8 cellular contexts compared by ENCODE assay signal in genomic region chr13:26254583-26255102, GRCh38. TPM values are rescaled to one million over a fixed set of nuclear protein-coding genes. Genes with fewer than 3 reads are reported as not detected.
DNase-seq lines count a peak whose midpoint lies in the region; ATAC-seq and TF ChIP-seq lines count a peak whose summit lies in the region.

No MANE protein-coding gene starts in this region.

- no peak for TF ChIP-seq POLR2A in lower leg skin (IDR thresholded peaks at IDR 0.05)

- H3K36me3 Mint-ChIP-seq in activated CD4-positive, alpha-beta T cell treated with anti-CD3 and anti-CD28 coated beads, Interleukin-2, amount 10 ng/mL, durations not matched to agents 24 days and 14 days (ENCODE audit: low read depth): peaks cover 3% of the 10 kb centered on the region
- H3K36me3 Mint-ChIP-seq in dendritic cell treated with granulocyte-macrophage colony-stimulating factor and Interleukin-4, amounts not matched to agents 40 ng/mL and 50 ng/mL, for 4 days (ENCODE audit: low read depth): peaks cover 7% of the 10 kb centered on the region

- H3K27me3 Mint-ChIP-seq in activated CD4-positive, alpha-beta T cell treated with anti-CD3 and anti-CD28 coated beads, Interleukin-2, amount 10 ng/mL, durations not matched to agents 24 days and 14 days: no peaks in the 10 kb centered on the region
- H3K27me3 Mint-ChIP-seq in dendritic cell treated with granulocyte-macrophage colony-stimulating factor and Interleukin-4, amounts not matched to agents 40 ng/mL and 50 ng/mL, for 4 days: no peaks in the 10 kb centered on the region

- ATAC-seq in HG02623 (IDR thresholded peaks at IDR 0.05; ENCODE audit: unreplicated experiment): peak; percentile 27

- peak overlapping the region; percentile 85 for H3K4me3 Mint-ChIP-seq in activated CD4-positive, alpha-beta T cell treated with anti-CD3 and anti-CD28 coated beads, Interleukin-2, amount 10 ng/mL, durations not matched to agents 24 days and 14 days
- peak overlapping the region; percentile 86 for H3K4me3 Mint-ChIP-seq in dendritic cell treated with granulocyte-macrophage colony-stimulating factor and Interleukin-4, amounts not matched to agents 40 ng/mL and 50 ng/mL, for 4 days

- DNase-seq in DMS 273 (lab: John Stamatoyannopoulos, UW; ENCODE audit: unreplicated experiment) (peak; percentile 56), DMS 273 treated with DMSO at 0.1 percent for 48 hours (lab: John Stamatoyannopoulos, UW) (no peak), NCI-H128 (lab: John Stamatoyannopoulos, UW; ENCODE audit: unreplicated experiment) (peak; percentile 42), lower leg skin (ENCODE audit: low spot score in 2 of 2) (peak; percentile 17 to 89)
- DNase-seq in activated CD4-positive, alpha-beta T cell treated with anti-CD3 and anti-CD28 coated beads, Interleukin-2, amount 10 ng/mL, durations not matched to agents 24 days and 14 days: peak; percentile 89
- DNase-seq in stimulated activated CD4-positive, alpha-beta T cell treated with anti-CD3 and anti-CD28 coated beads, Interleukin-4, amount 100 ng/mL, for 48 hours (ENCODE audit: low read depth in 2 of 2): peak; percentile 26 to 38

- peak overlapping the region; percentile 69 for H3K27ac Mint-ChIP-seq in activated CD4-positive, alpha-beta T cell treated with anti-CD3 and anti-CD28 coated beads, Interleukin-2, amount 10 ng/mL, durations not matched to agents 24 days and 14 days
- H3K27ac Mint-ChIP-seq in dendritic cell treated with granulocyte-macrophage colony-stimulating factor and Interleukin-4, amounts not matched to agents 40 ng/mL and 50 ng/mL, for 4 days: peak overlapping the region; percentile 93

- H3K4me1 Mint-ChIP-seq in activated CD4-positive, alpha-beta T cell treated with anti-CD3 and anti-CD28 coated beads, Interleukin-2, amount 10 ng/mL, durations not matched to agents 24 days and 14 days: peaks cover 24% of the 10 kb centered on the region
- peaks cover 19% of the 10 kb centered on the region for H3K4me1 Mint-ChIP-seq in dendritic cell treated with granulocyte-macrophage colony-stimulating factor and Interleukin-4, amounts not matched to agents 40 ng/mL and 50 ng/mL, for 4 days (ENCODE audit: low read depth)

- TF ChIP-seq CTCF in lower leg skin (IDR thresholded peaks at IDR 0.05): no peak

- H3K9me3 Mint-ChIP-seq in activated CD4-positive, alpha-beta T cell treated with anti-CD3 and anti-CD28 coated beads, Interleukin-2, amount 10 ng/mL, durations not matched to agents 24 days and 14 days: no peaks in the 10 kb centered on the region
- H3K9me3 Mint-ChIP-seq in dendritic cell treated with granulocyte-macrophage colony-stimulating factor and Interleukin-4, amounts not matched to agents 40 ng/mL and 50 ng/mL, for 4 days: no peaks in the 10 kb centered on the region

- 0% methylated on average over 29 to 33 of the region's 35 CpGs for WGBS in lower leg skin, 2 donors

- intact Hi-C loops in activated CD4-positive, alpha-beta T cell treated with anti-CD3 and anti-CD28 coated beads, Interleukin-2, amount 10 ng/mL, durations not matched to agents 24 days and 14 days (cut with micrococcal nuclease): no loop called here
- intact Hi-C loops in dendritic cell treated with granulocyte-macrophage colony-stimulating factor and Interleukin-4, amounts not matched to agents 40 ng/mL and 50 ng/mL, for 4 days (cut with micrococcal nuclease): loop anchor here (1.0 to 2.0 kb wide), 2 partner anchors 32 to 68 kb away; partner anchors contain the start of gene RNF6
- intact Hi-C loops in lower leg skin (cut with DNase I; ENCODE audit: low total_unique reads): no loop called here

- H3K4me3 ChIP-seq in lower leg skin (ENCODE audit: low read depth, poor library complexity, severe bottlenecking): peak overlapping the region; percentile 67

RNA-seq across cellular contexts. Expression of gene CDK8, which starts 0.7 kb away (rescaled TPM):
- total RNA-seq in activated CD4-positive, alpha-beta T cell treated with anti-CD3 and anti-CD28 coated beads, Interleukin-2, amount 10 ng/mL, durations not matched to agents 24 days and 14 days: 18.6 and 20.0 TPM in 2 replicates
- 10 to 100 TPM in 2 of 4 donors, 1 to 10 TPM in 2; 7.4 to 11.5 (median 10.4) TPM for total RNA-seq in lower leg skin

RNA-seq across cellular contexts. Expression of gene RNF6, which starts 32.5 kb away (rescaled TPM):
- total RNA-seq in activated CD4-positive, alpha-beta T cell treated with anti-CD3 and anti-CD28 coated beads, Interleukin-2, amount 10 ng/mL, durations not matched to agents 24 days and 14 days: 45.8 and 53.4 TPM in 2 replicates
- 10 to 100 TPM; 24.3 to 30.3 (median 26.1) TPM for total RNA-seq in lower leg skin
